16 cellular contexts compared by ENCODE assay signal in the genomic region with DNA sequence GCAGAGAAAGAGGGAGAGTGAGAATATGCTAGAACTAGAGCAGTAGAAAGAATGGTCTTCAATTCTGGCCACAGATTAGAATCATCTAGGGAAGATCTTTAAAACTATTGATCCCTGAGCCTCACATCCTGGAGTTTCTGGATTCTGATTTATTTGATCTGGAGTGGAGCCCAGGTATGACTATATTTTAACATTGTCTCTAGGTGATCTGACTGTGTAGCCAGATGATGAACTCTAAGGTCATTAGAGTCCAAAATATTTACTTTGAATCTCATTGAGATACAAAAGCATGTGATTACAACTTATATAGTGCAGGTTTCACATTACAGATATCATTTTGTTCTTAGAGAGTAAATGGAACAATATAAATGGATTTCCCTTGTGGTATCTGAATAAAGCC.
"Had no signal": no experiment of that assay in that cellular context is flagged by ENCODE, and none has a peak within 500 bp of the region (broad histone marks: within the 10 kb centered on the region; RNA-seq: fewer than 3 reads in every experiment).

No MANE protein-coding gene starts in this region.

- DNase-seq: activated CD4-positive, alpha-beta memory T cell treated with anti-CD3 and anti-CD28 coated beads, Interleukin-2, amount 10 ng/mL, durations not matched to agents 7 days and 5 days; activated CD4-positive, alpha-beta T cell treated with anti-CD3 and anti-CD28 coated beads for 48 hours; activated CD4-positive, CD25-positive, alpha-beta regulatory T cell; activated naive CD4-positive, alpha-beta T cell treated with Interleukin-2 at 50 U/mL for 16 hours; activated T-cell treated with anti-CD3 and anti-CD28 coated beads, Interleukin-2, amount 50 U/mL, for 24 hours; aorta; brain microvascular endothelial cell; cortex of kidney; gastrocnemius medialis; occipital lobe; posterior cingulate gyrus; retina; stimulated activated naive B cell treated with anti-CD40 and anti-IgM and Interleukin-4, amounts not matched to agents 10 μg/mL and 1 μg/mL and 100 μg/mL, for 72 hours; substantia nigra; tibial artery had no signal

- ATAC-seq: esophagus mucosa; gastrocnemius medialis; stimulated activated naive B cell treated with anti-CD40 and anti-IgM and Interleukin-4, amounts not matched to agents 10 μg/mL and 1 μg/mL and 100 μg/mL, for 72 hours had no signal
